ENCODE assay signal across 8 cellular contexts in genomic region chr1:19209990-19210771, GRCh38. TPM values are rescaled to one million over a fixed set of nuclear protein-coding genes. Genes with fewer than 3 reads are reported as not detected.
A peak's percentile ranks its signal among the peaks of the same experiment; 100 is the strongest.
DNase-seq lines count a peak whose midpoint lies in the region; ATAC-seq and TF ChIP-seq lines count a peak whose summit lies in the region.

Gene UBR4 (minus strand): TSS chr1:19210266. CDS start chr1:19210248, 18 bp downstream.

- H3K9me2 ChIP-seq in PC-3 (replicated peaks; ENCODE audit: low read length), result no peaks in the 10 kb centered on the region

- DNase-seq in DMS114 treated with DMSO at 0.1 percent for 48 hours (lab: John Stamatoyannopoulos, UW; ENCODE audit: unreplicated experiment) (peak; percentile 84), PC-3 (peak; percentile 97), epithelial cell of proximal tubule (ENCODE audit: low read depth) (peak; percentile 44)
- DNase-seq in activated T-cell treated with anti-CD3 and anti-CD28 coated beads, Interleukin-2, amount 50 U/mL, for 1 hour, result peak; percentile 99
- DNase-seq in stimulated activated CD8-positive, alpha-beta memory T cell treated with anti-CD3 and anti-CD28 coated beads, Interleukin-4, amount 100 ng/mL, for 48 hours, result peak; percentile 99

- H3K4me3 ChIP-seq in PC-3 (ENCODE audit: low read length) (peak within 1 kb of the TSS; percentile 94), epithelial cell of proximal tubule (ENCODE audit: low read depth, low read length) (peak within 1 kb of the TSS; percentile 87), mucosa of rectum (ENCODE audit: low read length in 2 of 2) (peak within 1 kb of the TSS; percentile 95 to 99)

- peaks cover 26% of the 10 kb centered on the region for H4K20me1 ChIP-seq in PC-3 (ENCODE audit: low read length)

- no peak; the same call in 1 of the 2 replicates for TF ChIP-seq EP300 in Ishikawa (IDR thresholded peaks at IDR 0.05; ENCODE audit: borderline replicate concordance)

- no peak for TF ChIP-seq RAD21 in Ishikawa (IDR thresholded peaks at IDR 0.05; ENCODE audit: low read depth)

- peaks cover 34% of the 10 kb centered on the region for H3K4me1 ChIP-seq in PC-3 (ENCODE audit: insufficient read depth, low read length)
- peaks cover 14 to 27% of the 10 kb centered on the region in 2 donors for H3K4me1 ChIP-seq in mucosa of rectum (ENCODE audit: control insufficient read depth in 2 of 2, insufficient read depth in 2 of 2, low read length in 2 of 2)

- H3K79me2 ChIP-seq in PC-3 (ENCODE audit: low read length), result peaks cover 94% of the 10 kb centered on the region

- H3K27me3 ChIP-seq in PC-3 (ENCODE audit: low read length), result no peaks in the 10 kb centered on the region
- no peaks in the 10 kb centered on the region for H3K27me3 ChIP-seq in mucosa of rectum (ENCODE audit: control insufficient read depth in 2 of 2, insufficient read depth in 2 of 2, low read length in 2 of 2)

- BruUV-seq in PC-3 (replicated peaks; lab: Mats Ljungman, UMichigan), result no TSS peak

- H3K4me2 ChIP-seq in PC-3 (ENCODE audit: low read length), result peak within 1 kb of the TSS; percentile 98

- peak; percentile 71 for ATAC-seq in GM21576 (IDR thresholded peaks at IDR 0.05; ENCODE audit: unreplicated experiment)
- peak; percentile 88 for ATAC-seq in PC-3

- H3K9ac ChIP-seq in PC-3 (ENCODE audit: low read length) (peak within 1 kb of the TSS; percentile 80), mucosa of rectum (ENCODE audit: low read depth in 1 of 2, low read length in 2 of 2) (peak within 1 kb of the TSS; percentile 91 to 98)

- H3K36me3 ChIP-seq in PC-3 (ENCODE audit: low read depth, low read length) (peaks cover 16% of the 10 kb centered on the region), mucosa of rectum (ENCODE audit: control insufficient read depth in 2 of 2, insufficient read depth in 2 of 2, low read length in 2 of 2) (peaks cover 0 to 9% of the 10 kb centered on the region in 2 donors)

- TF ChIP-seq CTCF in PC-3 (conservative IDR thresholded peaks at IDR 0.05; ENCODE audit: low read depth, low read length), result no peak
- no peak for TF ChIP-seq CTCF in epithelial cell of proximal tubule (conservative IDR thresholded peaks at IDR 0.05; ENCODE audit: low read depth, low read length)

- H3K27ac ChIP-seq in PC-3 (ENCODE audit: low read length), result peak within 1 kb of the TSS; percentile 60
- peak within 1 kb of the TSS; percentile 91 to 95 for H3K27ac ChIP-seq in mucosa of rectum (ENCODE audit: low read depth in 2 of 2, low read length in 2 of 2)

- POLR2A ChIA-PET in PC-3 (lab: Charles Lee; ENCODE audit: unreplicated experiment), result interaction anchor here (0.7 kb wide), 1 partner anchor 13 kb away, joined by 5 read pairs; no protein-coding TSS in a partner anchor

- intact Hi-C loops in PC-3 (cut with micrococcal nuclease), result no loop called here

- no peaks in the 10 kb centered on the region for H3K9me3 ChIP-seq in PC-3 (ENCODE audit: low read length)
- H3K9me3 ChIP-seq in mucosa of rectum (ENCODE audit: control insufficient read depth in 2 of 2, low read length in 2 of 2), result no peaks in the 10 kb centered on the region

- CTCF ChIA-PET in PC-3 (lab: Charles Lee), result interaction anchor here (0.9 kb wide), 1 partner anchor 31 kb away, joined by 3 read pairs; no protein-coding TSS in a partner anchor

- peak within 1 kb of the TSS; percentile 56 for H2AFZ ChIP-seq in PC-3 (ENCODE audit: low read length)

- no peaks in the 10 kb centered on the region for H3F3A ChIP-seq in PC-3 (ENCODE audit: low read length, unreplicated experiment)

TF ChIP-seq in Ishikawa, 13 proteins besides CTCF, POLR2A, EP300 and RAD21:
- TF ChIP-seq USF1 (IDR thresholded peaks at IDR 0.05), result no peak; the same call in 1 of the 2 replicates
- peak; percentile 90 for TF ChIP-seq MAX (IDR thresholded peaks at IDR 0.05)
- peak; percentile 72 for TF ChIP-seq TAF1 (IDR thresholded peaks at IDR 0.05; ENCODE audit: low read depth)
- TF ChIP-seq CEBPB (IDR thresholded peaks at IDR 0.05), result peak; percentile 77
- TF ChIP-seq, protein P1, sequence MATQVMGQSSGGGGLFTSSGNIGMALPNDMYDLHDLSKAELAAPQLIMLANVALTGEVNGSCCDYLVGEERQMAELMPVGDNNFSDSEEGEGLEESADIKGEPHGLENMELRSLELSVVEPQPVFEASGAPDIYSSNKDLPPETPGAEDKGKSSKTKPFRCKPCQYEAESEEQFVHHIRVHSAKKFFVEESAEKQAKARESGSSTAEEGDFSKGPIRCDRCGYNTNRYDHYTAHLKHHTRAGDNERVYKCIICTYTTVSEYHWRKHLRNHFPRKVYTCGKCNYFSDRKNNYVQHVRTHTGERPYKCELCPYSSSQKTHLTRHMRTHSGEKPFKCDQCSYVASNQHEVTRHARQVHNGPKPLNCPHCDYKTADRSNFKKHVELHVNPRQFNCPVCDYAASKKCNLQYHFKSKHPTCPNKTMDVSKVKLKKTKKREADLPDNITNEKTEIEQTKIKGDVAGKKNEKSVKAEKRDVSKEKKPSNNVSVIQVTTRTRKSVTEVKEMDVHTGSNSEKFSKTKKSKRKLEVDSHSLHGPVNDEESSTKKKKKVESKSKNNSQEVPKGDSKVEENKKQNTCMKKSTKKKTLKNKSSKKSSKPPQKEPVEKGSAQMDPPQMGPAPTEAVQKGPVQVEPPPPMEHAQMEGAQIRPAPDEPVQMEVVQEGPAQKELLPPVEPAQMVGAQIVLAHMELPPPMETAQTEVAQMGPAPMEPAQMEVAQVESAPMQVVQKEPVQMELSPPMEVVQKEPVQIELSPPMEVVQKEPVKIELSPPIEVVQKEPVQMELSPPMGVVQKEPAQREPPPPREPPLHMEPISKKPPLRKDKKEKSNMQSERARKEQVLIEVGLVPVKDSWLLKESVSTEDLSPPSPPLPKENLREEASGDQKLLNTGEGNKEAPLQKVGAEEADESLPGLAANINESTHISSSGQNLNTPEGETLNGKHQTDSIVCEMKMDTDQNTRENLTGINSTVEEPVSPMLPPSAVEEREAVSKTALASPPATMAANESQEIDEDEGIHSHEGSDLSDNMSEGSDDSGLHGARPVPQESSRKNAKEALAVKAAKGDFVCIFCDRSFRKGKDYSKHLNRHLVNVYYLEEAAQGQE (IDR thresholded peaks at IDR 0.05; ENCODE audit: low read depth), result no peak
- TF ChIP-seq CREB1 (IDR thresholded peaks at IDR 0.05; ENCODE audit: low read depth), result peak; percentile 99
- no peak; the same call in none of the 2 replicates for TF ChIP-seq TEAD4 (IDR thresholded peaks at IDR 0.05)
- peak; percentile 45 for TF ChIP-seq TCF12 (IDR thresholded peaks at IDR 0.05; ENCODE audit: low read depth)
- TF ChIP-seq EGR1 (IDR thresholded peaks at IDR 0.05), result 0 out of 2 replicates have a peak, but pooled peaks have one; percentile 30
- TF ChIP-seq NFIC (IDR thresholded peaks at IDR 0.05), result no peak
- no peak for TF ChIP-seq ZBTB7A (IDR thresholded peaks at IDR 0.05; ENCODE audit: low read depth)
- TF ChIP-seq FOXM1 (IDR thresholded peaks at IDR 0.05; ENCODE audit: borderline replicate concordance, low read depth), result no peak; the same call in 1 of the 2 replicates
- peak; percentile 84 for TF ChIP-seq YY1 (IDR thresholded peaks at IDR 0.05; ENCODE audit: low read depth)

RNA-seq across cellular contexts. Expression of gene UBR4, which starts in this region (rescaled TPM):
- 141 and 224 TPM in 2 replicates for total RNA-seq in PC-3 (2014; rRNA removed)
- total RNA-seq in epithelial cell of proximal tubule, result 53.0 and 78.3 TPM in 2 replicates

Comparison
In these comparisons a context has a peak if more than half of its experiments do, and no peak if none do; other contexts are left out.
1. Peak in every context shown above with its lines: DNase-seq, ATAC-seq, H3K4me3 ChIP-seq and H3K27ac ChIP-seq.
2. DNase-seq: peak in every context shown above with its lines; median percentile 99 in activated T-cell treated with anti-CD3 and anti-CD28 coated beads, Interleukin-2, amount 50 U/mL, for 1 hour; 99 in stimulated activated CD8-positive, alpha-beta memory T cell treated with anti-CD3 and anti-CD28 coated beads, Interleukin-4, amount 100 ng/mL, for 48 hours; 97 in PC-3; 84 in DMS114 treated with DMSO at 0.1 percent for 48 hours; 44 in epithelial cell of proximal tubule.